ENCODE assay signal across 1 cellular context in the genomic region with DNA sequence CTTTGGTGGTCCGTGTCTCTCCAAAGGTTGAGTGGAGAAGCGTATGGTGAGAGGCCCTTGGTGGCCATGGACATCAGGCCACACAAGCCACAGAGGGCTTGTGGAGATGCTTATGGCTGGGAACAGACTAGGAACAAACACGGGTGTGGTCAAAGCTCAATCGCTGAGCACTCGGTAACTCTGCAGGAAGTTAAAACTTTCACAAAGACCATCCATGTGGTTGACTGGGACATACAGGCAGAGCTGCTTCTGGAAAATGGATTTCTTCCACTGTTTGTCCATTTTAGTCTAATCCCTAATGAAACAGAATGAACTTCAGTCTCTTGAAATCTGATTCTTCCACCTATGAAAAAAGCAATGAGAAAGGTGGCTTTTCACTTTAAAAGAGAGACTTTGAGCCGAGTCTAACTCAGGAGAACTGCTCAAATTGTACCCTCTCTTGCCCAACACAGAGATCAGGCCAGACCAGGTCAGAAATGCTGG.
TF ChIP-seq lines count a peak whose summit lies in the region.

No MANE protein-coding gene starts in this region.

TF ChIP-seq in HepG2, 621 proteins besides CTCF, POLR2A, EP300 and RAD21 (continued from another document):
- TF ChIP-seq ERF (CRISPR knock-in tag; IDR thresholded peaks at IDR 0.05): 0 out of 2 replicates have a peak, but pooled peaks have one; percentile 25
- TF ChIP-seq ELF3 (CRISPR knock-in tag; IDR thresholded peaks at IDR 0.05): peak; percentile 63; the same call in 1 of the 2 replicates
- no peak for TF ChIP-seq ZBTB20 (CRISPR knock-in tag; IDR thresholded peaks at IDR 0.05; ENCODE audit: borderline replicate concordance, low read depth)
